ENCODE assay signal across 8 cellular contexts in the genomic region with DNA sequence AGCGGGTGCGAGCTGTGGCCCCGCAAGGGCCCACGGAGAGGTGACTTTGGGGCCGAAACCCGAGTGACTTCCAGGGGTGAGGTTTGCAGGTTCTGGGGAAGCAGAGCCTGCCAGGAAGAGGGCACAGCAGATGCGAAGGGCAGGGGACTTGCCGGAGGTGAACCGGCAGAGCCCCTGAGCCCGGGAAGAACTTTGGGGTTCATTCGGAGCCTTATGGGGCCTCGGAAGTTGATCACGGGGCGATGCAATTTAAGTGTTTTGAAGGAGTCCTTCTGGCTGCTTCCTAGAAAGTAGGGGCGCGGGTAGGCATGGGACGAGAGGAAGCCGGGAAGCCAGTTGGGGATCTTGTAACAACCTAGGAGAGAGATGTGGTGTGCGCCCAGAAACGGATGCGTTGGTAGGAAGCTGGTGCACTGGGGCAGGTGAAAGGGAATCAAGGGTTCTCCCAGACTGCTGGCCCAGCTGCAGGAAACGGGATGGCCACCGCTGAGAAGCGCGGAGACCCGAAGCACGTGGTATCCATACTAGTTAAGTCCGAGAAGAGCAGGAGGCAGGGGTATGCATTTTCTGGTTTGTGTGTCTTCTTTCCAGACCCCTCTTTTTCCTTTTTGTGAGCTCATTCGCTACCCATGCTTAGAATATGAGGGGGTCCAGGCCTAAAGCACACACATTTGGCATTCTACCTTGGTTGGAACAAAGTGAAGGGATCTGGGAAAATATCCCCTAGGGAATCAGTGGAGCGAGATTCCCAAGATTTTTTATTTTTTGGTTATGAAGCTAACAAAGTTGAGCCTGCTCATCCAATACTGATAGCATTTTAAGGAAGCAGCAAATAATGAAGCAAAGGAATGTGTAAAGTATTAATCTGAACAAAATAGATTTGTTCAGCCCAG. TPM values are rescaled to one million over a fixed set of nuclear protein-coding genes. Genes with fewer than 3 reads are reported as not detected.
A peak's percentile ranks its signal among the peaks of the same experiment; 100 is the strongest.
DNase-seq lines count a peak whose midpoint lies in the region; ATAC-seq and TF ChIP-seq lines count a peak whose summit lies in the region.

No MANE protein-coding gene starts in this region.

- H3K4me3 Mint-ChIP-seq in stimulated activated naive CD8-positive, alpha-beta T cell treated with anti-CD3 and anti-CD28 coated beads, Interleukin-15, amount 100 ng/mL, for 72 hours, result peak overlapping the region; percentile 92 to 99

- H4K20me1 ChIP-seq in DND-41 (ENCODE audit: insufficient read depth, low read length) (no peaks in the 10 kb centered on the region), SU-DHL-6 (ENCODE audit: low read depth, low read length) (no peaks in the 10 kb centered on the region)

- H3K9ac ChIP-seq in DND-41 (ENCODE audit: low read depth, low read length), result peak overlapping the region; percentile 97
- peak overlapping the region; percentile 94 for H3K9ac ChIP-seq in SU-DHL-6 (ENCODE audit: low read length)

- H3F3A ChIP-seq in SU-DHL-6 (ENCODE audit: insufficient read depth), result no peaks in the 10 kb centered on the region; the same call in 1 of the 2 replicates

- peak overlapping the region; percentile 97 for H2AFZ ChIP-seq in DND-41 (ENCODE audit: low read depth, low read length)
- H2AFZ ChIP-seq in SU-DHL-6 (ENCODE audit: low read depth, low read length, severe bottlenecking), result peak overlapping the region; percentile 89

- H3K4me1 Mint-ChIP-seq in stimulated activated naive CD8-positive, alpha-beta T cell treated with anti-CD3 and anti-CD28 coated beads, Interleukin-15, amount 100 ng/mL, for 72 hours, result peaks cover 72% of the 10 kb centered on the region

- ATAC-seq in DND-41 (ENCODE audit: insufficient read depth, low read depth) (peak; percentile 32), GM21423 (IDR thresholded peaks at IDR 0.05; ENCODE audit: unreplicated experiment) (peak; percentile 12), HG03025 (IDR thresholded peaks at IDR 0.05; ENCODE audit: low FRiP score, unreplicated experiment) (no peak)
- ATAC-seq in stimulated activated naive CD8-positive, alpha-beta T cell treated with anti-CD3 and anti-CD28 coated beads, Interleukin-15, amount 100 ng/mL, for 72 hours, result peak; percentile 25

- WGBS in lower leg skin, 2 donors, result 3 to 4% methylated on average over 30 of the region's 30 CpGs

- no peak for TF ChIP-seq POLR2A in lower leg skin (IDR thresholded peaks at IDR 0.05)

- peaks cover 12% of the 10 kb centered on the region for H3K27me3 Mint-ChIP-seq in stimulated activated naive CD8-positive, alpha-beta T cell treated with anti-CD3 and anti-CD28 coated beads, Interleukin-15, amount 100 ng/mL, for 72 hours

- H3K36me3 ChIP-seq in DND-41 (ENCODE audit: insufficient read depth, low read length) (peaks cover 28% of the 10 kb centered on the region), SU-DHL-6 (ENCODE audit: low read length) (0 out of 2 replicates have a peak, but pooled peaks cover 3% of the 10 kb centered on the region)

- no peak for TF ChIP-seq EP300 in Ishikawa (IDR thresholded peaks at IDR 0.05; ENCODE audit: borderline replicate concordance)

- TF ChIP-seq RAD21 in Ishikawa (IDR thresholded peaks at IDR 0.05; ENCODE audit: low read depth), result no peak

- peak overlapping the region; percentile 88 for H3K4me2 ChIP-seq in DND-41 (ENCODE audit: insufficient read depth, low read length)
- peak overlapping the region; percentile 75 for H3K4me2 ChIP-seq in SU-DHL-6 (ENCODE audit: low read depth, low read length, poor library complexity, severe bottlenecking)

- H3K4me3 ChIP-seq in DND-41 (ENCODE audit: low read depth in 1 of 2, low read length in 2 of 2) (peak overlapping the region; percentile 96 to 100), SU-DHL-6 (ENCODE audit: insufficient read depth, low read length, poor library complexity, severe bottlenecking) (peak overlapping the region; percentile 66), lower leg skin (ENCODE audit: low read depth, poor library complexity, severe bottlenecking) (peak overlapping the region; percentile 71)

- H3K27me3 ChIP-seq in DND-41 (ENCODE audit: insufficient read depth, low read length, poor library complexity), result no peaks in the 10 kb centered on the region
- H3K27me3 ChIP-seq in SU-DHL-6 (ENCODE audit: low read length), result no peaks in the 10 kb centered on the region

- H3K27ac Mint-ChIP-seq in stimulated activated naive CD8-positive, alpha-beta T cell treated with anti-CD3 and anti-CD28 coated beads, Interleukin-15, amount 100 ng/mL, for 72 hours, result peak overlapping the region; percentile 89 to 97

- TF ChIP-seq CTCF in DND-41 (IDR thresholded peaks at IDR 0.05; ENCODE audit: borderline replicate concordance, extremely low read depth, low read length, poor library complexity, severe bottlenecking) (no peak), SU-DHL-6 (IDR thresholded peaks at IDR 0.05; ENCODE audit: insufficient read depth, low read length, poor library complexity, severe bottlenecking) (no peak), lower leg skin (IDR thresholded peaks at IDR 0.05) (no peak)

- DNase-seq in DND-41 (peak; percentile 58), lower leg skin (ENCODE audit: low spot score in 2 of 2) (peak in 1 of 2 donors; percentile 86)
- DNase-seq in stimulated activated naive CD8-positive, alpha-beta T cell treated with anti-CD3 and anti-CD28 coated beads, Interleukin-15, amount 100 ng/mL, for 72 hours, result no peak

- H3K9me3 Mint-ChIP-seq in stimulated activated naive CD8-positive, alpha-beta T cell treated with anti-CD3 and anti-CD28 coated beads, Interleukin-15, amount 100 ng/mL, for 72 hours, result peaks cover 6 to 8% of the 10 kb centered on the region in 2 donors

- H3K27ac ChIP-seq in DND-41 (ENCODE audit: low read length), result peak overlapping the region; percentile 86
- H3K27ac ChIP-seq in SU-DHL-6 (ENCODE audit: low read depth, low read length), result no peak overlapping the region
- H3K27ac ChIP-seq in cingulate gyrus (ENCODE audit: low read depth, low read length), result peak overlapping the region; percentile 55

- H3K79me2 ChIP-seq in DND-41 (ENCODE audit: insufficient read depth, low read length) (peaks cover 47% of the 10 kb centered on the region), SU-DHL-6 (ENCODE audit: insufficient read depth, low read length) (peaks cover 8% of the 10 kb centered on the region; the same call in 1 of the 2 replicates)

- peaks cover 36% of the 10 kb centered on the region for H3K4me1 ChIP-seq in DND-41 (ENCODE audit: insufficient read depth, low read length)

- H3K9me3 ChIP-seq in DND-41 (ENCODE audit: insufficient read depth, low read length, severe bottlenecking) (no peaks in the 10 kb centered on the region), SU-DHL-6 (ENCODE audit: insufficient read depth, low read length) (no peaks in the 10 kb centered on the region)

- intact Hi-C loops in lower leg skin (cut with DNase I; ENCODE audit: low total_unique reads), result no loop called here

- no peaks in the 10 kb centered on the region for H3K9me2 ChIP-seq in SU-DHL-6 (replicated peaks; ENCODE audit: insufficient read depth, low read length)

TF ChIP-seq in Ishikawa, 13 proteins besides CTCF, POLR2A, EP300 and RAD21:
- TF ChIP-seq NFIC (IDR thresholded peaks at IDR 0.05), result no peak
- TF ChIP-seq CREB1 (IDR thresholded peaks at IDR 0.05; ENCODE audit: low read depth), result no peak
- no peak for TF ChIP-seq YY1 (IDR thresholded peaks at IDR 0.05; ENCODE audit: low read depth)
- TF ChIP-seq TCF12 (IDR thresholded peaks at IDR 0.05; ENCODE audit: low read depth), result no peak
- TF ChIP-seq USF1 (IDR thresholded peaks at IDR 0.05), result peak; percentile 48
- TF ChIP-seq TAF1 (IDR thresholded peaks at IDR 0.05; ENCODE audit: low read depth), result no peak
- no peak for TF ChIP-seq EGR1 (IDR thresholded peaks at IDR 0.05)
- TF ChIP-seq, protein P1, sequence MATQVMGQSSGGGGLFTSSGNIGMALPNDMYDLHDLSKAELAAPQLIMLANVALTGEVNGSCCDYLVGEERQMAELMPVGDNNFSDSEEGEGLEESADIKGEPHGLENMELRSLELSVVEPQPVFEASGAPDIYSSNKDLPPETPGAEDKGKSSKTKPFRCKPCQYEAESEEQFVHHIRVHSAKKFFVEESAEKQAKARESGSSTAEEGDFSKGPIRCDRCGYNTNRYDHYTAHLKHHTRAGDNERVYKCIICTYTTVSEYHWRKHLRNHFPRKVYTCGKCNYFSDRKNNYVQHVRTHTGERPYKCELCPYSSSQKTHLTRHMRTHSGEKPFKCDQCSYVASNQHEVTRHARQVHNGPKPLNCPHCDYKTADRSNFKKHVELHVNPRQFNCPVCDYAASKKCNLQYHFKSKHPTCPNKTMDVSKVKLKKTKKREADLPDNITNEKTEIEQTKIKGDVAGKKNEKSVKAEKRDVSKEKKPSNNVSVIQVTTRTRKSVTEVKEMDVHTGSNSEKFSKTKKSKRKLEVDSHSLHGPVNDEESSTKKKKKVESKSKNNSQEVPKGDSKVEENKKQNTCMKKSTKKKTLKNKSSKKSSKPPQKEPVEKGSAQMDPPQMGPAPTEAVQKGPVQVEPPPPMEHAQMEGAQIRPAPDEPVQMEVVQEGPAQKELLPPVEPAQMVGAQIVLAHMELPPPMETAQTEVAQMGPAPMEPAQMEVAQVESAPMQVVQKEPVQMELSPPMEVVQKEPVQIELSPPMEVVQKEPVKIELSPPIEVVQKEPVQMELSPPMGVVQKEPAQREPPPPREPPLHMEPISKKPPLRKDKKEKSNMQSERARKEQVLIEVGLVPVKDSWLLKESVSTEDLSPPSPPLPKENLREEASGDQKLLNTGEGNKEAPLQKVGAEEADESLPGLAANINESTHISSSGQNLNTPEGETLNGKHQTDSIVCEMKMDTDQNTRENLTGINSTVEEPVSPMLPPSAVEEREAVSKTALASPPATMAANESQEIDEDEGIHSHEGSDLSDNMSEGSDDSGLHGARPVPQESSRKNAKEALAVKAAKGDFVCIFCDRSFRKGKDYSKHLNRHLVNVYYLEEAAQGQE (IDR thresholded peaks at IDR 0.05; ENCODE audit: low read depth), result no peak
- TF ChIP-seq FOXM1 (IDR thresholded peaks at IDR 0.05; ENCODE audit: borderline replicate concordance, low read depth), result no peak
- TF ChIP-seq CEBPB (IDR thresholded peaks at IDR 0.05), result no peak
- no peak for TF ChIP-seq TEAD4 (IDR thresholded peaks at IDR 0.05)
- TF ChIP-seq ZBTB7A (IDR thresholded peaks at IDR 0.05; ENCODE audit: low read depth), result no peak
- TF ChIP-seq, protein P2, sequence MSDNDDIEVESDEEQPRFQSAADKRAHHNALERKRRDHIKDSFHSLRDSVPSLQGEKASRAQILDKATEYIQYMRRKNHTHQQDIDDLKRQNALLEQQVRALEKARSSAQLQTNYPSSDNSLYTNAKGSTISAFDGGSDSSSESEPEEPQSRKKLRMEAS (IDR thresholded peaks at IDR 0.05), result peak; percentile 77

RNA-seq across cellular contexts. Expression of gene SCLY, which starts 0.8 kb away (rescaled TPM):
- 10 to 100 TPM in 1 of 4 donors, 1 to 10 TPM in 3; 2.4 to 12.1 (median 8.2) TPM for total RNA-seq in lower leg skin

RNA-seq across cellular contexts. Expression of gene ESPNL, which starts 38.6 kb away (rescaled TPM):
- under 1 TPM in 2 of 4 donors, not detected in 2; 0.13 to 0.29 TPM for total RNA-seq in lower leg skin
